In genomic region chr2:135227386-135227785, GRCh38 we compare ENCODE assay signal across 36 cellular contexts.
DNase-seq lines count a peak whose midpoint lies in the region; ATAC-seq, FAIRE-seq and TF ChIP-seq lines count a peak whose summit lies in the region.
"Had no signal": no experiment of that assay in that cellular context is flagged by ENCODE, and none has a peak within 500 bp of the region (broad histone marks: within the 10 kb centered on the region; RNA-seq: fewer than 3 reads in every experiment).

No MANE protein-coding gene starts in this region.

- H3K4me3 ChIP-seq in astrocyte (ENCODE audit: insufficient read depth, low read depth, low read length) (no peak overlapping the region), thyroid gland (replicated peaks in 1 of 3) (no peak overlapping the region)
- H3K4me3 ChIP-seq: gastrocnemius medialis, HAP-1, left ventricle myocardium inferior, psoas muscle, sigmoid colon, stomach, transverse colon had no signal

- H3K4me2 ChIP-seq in astrocyte (ENCODE audit: low read length) = no peak overlapping the region

- intact Hi-C loops in thyroid gland (cut with DNase I) = no loop called here

- no peak for ATAC-seq in GM21423 (IDR thresholded peaks at IDR 0.05; ENCODE audit: unreplicated experiment)
- ATAC-seq: gastrocnemius medialis, Panc1, psoas muscle had no signal

- no peak for FAIRE-seq in astrocyte (lab: Jason Lieb, UNC)
- FAIRE-seq: A204.1, GM12891 had no signal

- no peaks in the 10 kb centered on the region for H3K4me1 ChIP-seq in astrocyte (ENCODE audit: insufficient read depth, low read length)
- H3K4me1 ChIP-seq in thyroid gland = no peaks in the 10 kb centered on the region
- H3K4me1 ChIP-seq: gastrocnemius medialis, HAP-1, left ventricle myocardium inferior, psoas muscle, stomach, transverse colon had no signal

- H3K4me3 Mint-ChIP-seq in astrocyte (ENCODE audit: unreplicated experiment) = no peak overlapping the region
- H3K4me3 Mint-ChIP-seq: activated T-cell treated with anti-CD3 and anti-CD28 coated beads, Interleukin-2, amount 50 U/mL, for 24 hours; IgD-negative memory B cell; naive B cell had no signal

- H2AFZ ChIP-seq in astrocyte (ENCODE audit: low read depth, low read length) = no peak overlapping the region

- no peaks in the 10 kb centered on the region for H4K20me1 ChIP-seq in astrocyte (ENCODE audit: insufficient read depth, low read length)

- H3K27me3 Mint-ChIP-seq in astrocyte (ENCODE audit: low read depth, unreplicated experiment) = no peaks in the 10 kb centered on the region
- H3K27me3 Mint-ChIP-seq: activated T-cell treated with anti-CD3 and anti-CD28 coated beads, Interleukin-2, amount 50 U/mL, for 24 hours; IgD-negative memory B cell; naive B cell had no signal

- H3K79me2 ChIP-seq in astrocyte (ENCODE audit: insufficient read depth, low read length) = no peaks in the 10 kb centered on the region

- no peak overlapping the region for H3K9ac ChIP-seq in astrocyte (ENCODE audit: low read length)

- H3K36me3 Mint-ChIP-seq in astrocyte (ENCODE audit: low read depth, unreplicated experiment) = no peaks in the 10 kb centered on the region

- H3K27ac ChIP-seq in astrocyte (ENCODE audit: low read depth, low read length) = no peak overlapping the region
- no peak overlapping the region for H3K27ac ChIP-seq in thyroid gland
- H3K27ac ChIP-seq: brain microvascular endothelial cell, gastrocnemius medialis, left ventricle myocardium inferior, psoas muscle, sigmoid colon, stomach, transverse colon, WERI-Rb-1 had no signal

- no peaks in the 10 kb centered on the region for H3K4me1 Mint-ChIP-seq in astrocyte (ENCODE audit: low read depth, unreplicated experiment)
- H3K4me1 Mint-ChIP-seq: IgD-negative memory B cell, naive B cell had no signal

- no peaks in the 10 kb centered on the region for H3K36me3 ChIP-seq in astrocyte (ENCODE audit: insufficient read depth, low read length)
- H3K36me3 ChIP-seq in thyroid gland = no peaks in the 10 kb centered on the region
- H3K36me3 ChIP-seq: brain microvascular endothelial cell, gastrocnemius medialis, HAP-1, sigmoid colon, stomach, transverse colon had no signal

- H3K27ac Mint-ChIP-seq in astrocyte (ENCODE audit: unreplicated experiment) = no peak overlapping the region
- H3K27ac Mint-ChIP-seq: activated T-cell treated with anti-CD3 and anti-CD28 coated beads, Interleukin-2, amount 50 U/mL, for 24 hours; IgD-negative memory B cell; naive B cell had no signal

- H3K9me3 ChIP-seq in astrocyte (ENCODE audit: insufficient read depth, low read depth, low read length) (no peaks in the 10 kb centered on the region), thyroid gland (no peaks in the 10 kb centered on the region)
- H3K9me3 ChIP-seq: gastrocnemius medialis, HAP-1, psoas muscle, sigmoid colon, transverse colon had no signal

- no peak for TF ChIP-seq POLR2A in thyroid gland (IDR thresholded peaks at IDR 0.05)

- WGBS in thyroid gland, 2 donors = 86% methylated on average over 1 of the region's 1 CpG

- DNase-seq in AG08395 (ENCODE audit: low spot score) = peak; percentile 40
- peak; percentile 72 for DNase-seq in GM04503 (ENCODE audit: low read depth)
- DNase-seq in astrocyte (ENCODE audit: low read depth) = peak; percentile 41
- peak; percentile 36 for DNase-seq in iris pigment epithelial cell (ENCODE audit: low read depth)
- no peak for DNase-seq in kidney tubule cell (ENCODE audit: low spot score)
- DNase-seq in NCI-H1048 (lab: John Stamatoyannopoulos, UW) = no peak
- DNase-seq in thyroid gland = no peak
- DNase-seq: activated CD4-positive, alpha-beta T cell treated with anti-CD3 and anti-CD28 coated beads for 48 hours; activated gamma-delta T cell treated with Interleukin-2 at 50 U/mL for 16 hours; activated T-cell treated with anti-CD3 and anti-CD28 coated beads, Interleukin-2, amount 50 U/mL, for 24 hours; brain microvascular endothelial cell; C1 segment of cervical spinal cord; COR-L47; DMS79; effector CD4-positive, alpha-beta T cell; gastrocnemius medialis; hippocampal formation; left ventricle myocardium inferior; naive B cell; NCI-H1105 treated with DMSO at 0.1 percent for 48 hours; NCI-H2029; NCI-H526 treated with DMSO at 0.1 percent for 48 hours; psoas muscle; SHP77; sigmoid colon; stomach; SW 1271; T1000; transverse colon; WERI-Rb-1 had no signal

- TF ChIP-seq CTCF in astrocyte (IDR thresholded peaks at IDR 0.05; ENCODE audit: insufficient read depth, low read depth, low read length) (no peak), thyroid gland (IDR thresholded peaks at IDR 0.05) (no peak)

- no peaks in the 10 kb centered on the region for H3K27me3 ChIP-seq in astrocyte (ENCODE audit: insufficient read depth, low read length)
- H3K27me3 ChIP-seq in thyroid gland = no peaks in the 10 kb centered on the region
- H3K27me3 ChIP-seq: brain microvascular endothelial cell, gastrocnemius medialis, sigmoid colon, stomach, transverse colon had no signal

- H3K9me3 Mint-ChIP-seq in astrocyte (ENCODE audit: unreplicated experiment) = no peaks in the 10 kb centered on the region
- H3K9me3 Mint-ChIP-seq: activated T-cell treated with anti-CD3 and anti-CD28 coated beads, Interleukin-2, amount 50 U/mL, for 24 hours had no signal

Comparison
In these comparisons a context has a peak if more than half of its experiments do, and no peak if none do; other contexts are left out.
1. DNase-seq: peak in AG08395 (single experiment), GM04503 (single experiment), astrocyte (single experiment) and iris pigment epithelial cell (single experiment); none in kidney tubule cell (single experiment), NCI-H1048 (single experiment) and thyroid gland (0 of 2).